Comparison of ENCODE assay signal across 21 cellular contexts in genomic region chr1:228226141-228226874, GRCh38. TPM values are rescaled to one million over a fixed set of nuclear protein-coding genes. Genes with fewer than 3 reads are reported as not detected.
A peak's percentile ranks its signal among the peaks of the same experiment; 100 is the strongest.
DNase-seq lines count a peak whose midpoint lies in the region; ATAC-seq, FAIRE-seq and TF ChIP-seq lines count a peak whose summit lies in the region.
"Had no signal": no experiment of that assay in that cellular context is flagged by ENCODE, and none has a peak within 500 bp of the region (broad histone marks: within the 10 kb centered on the region; RNA-seq: fewer than 3 reads in every experiment).

No MANE protein-coding gene starts in this region.

- H3K9me3 ChIP-seq in neuronal stem cell (replicated peaks in 1 of 2; ENCODE audit: control insufficient read depth in 2 of 2, insufficient read depth in 1 of 2, low read depth in 1 of 2, low read length in 2 of 2): peaks cover 0 to 3% of the 10 kb centered on the region in 2 donors
- H3K9me3 ChIP-seq in upper lobe of right lung: no peaks in the 10 kb centered on the region
- H3K9me3 ChIP-seq: SK-N-SH had no signal

- H3K4me1 ChIP-seq in neuronal stem cell (ENCODE audit: control insufficient read depth in 2 of 2, insufficient read depth in 1 of 2, low read depth in 1 of 2, low read length in 2 of 2) (no peaks in the 10 kb centered on the region), upper lobe of right lung (no peaks in the 10 kb centered on the region)

- peak; percentile 7 for ATAC-seq in upper lobe of right lung
- no peak for ATAC-seq in HG02884 (IDR thresholded peaks at IDR 0.05; ENCODE audit: unreplicated experiment)
- ATAC-seq: CD8-positive, alpha-beta T cell had no signal

- H3K36me3 ChIP-seq in bronchial epithelial cell (ENCODE audit: control insufficient read depth, insufficient read depth, low read length) (peaks cover 11% of the 10 kb centered on the region), neuronal stem cell (replicated peaks in 1 of 2; ENCODE audit: control insufficient read depth in 2 of 2, insufficient read depth in 2 of 2, low read length in 2 of 2) (peaks cover 0 to 23% of the 10 kb centered on the region in 2 donors), upper lobe of right lung (no peaks in the 10 kb centered on the region)

- no peak overlapping the region for H2BK15ac ChIP-seq in neuronal stem cell (ENCODE audit: low read length)

- H3K27me3 ChIP-seq in bronchial epithelial cell (ENCODE audit: control insufficient read depth, insufficient read depth, low read length): no peaks in the 10 kb centered on the region
- H3K27me3 ChIP-seq in neuronal stem cell (ENCODE audit: control insufficient read depth in 3 of 3, insufficient read depth in 3 of 3, low read depth in 1 of 3, low read length in 3 of 3): no peaks in the 10 kb centered on the region
- H3K27me3 ChIP-seq in upper lobe of right lung: no peaks in the 10 kb centered on the region

- WGBS in neuronal stem cell (ENCODE audit: extremely low coverage in 2 of 2, insufficient read length in 2 of 2, insufficient replicate concordance in 1 of 2), 2 donors: no CpG with 5 or more reads among the region's 7 CpGs

- no peak overlapping the region for H2AK5ac ChIP-seq in neuronal stem cell (ENCODE audit: low read depth, low read length)

- no peak overlapping the region for H4K8ac ChIP-seq in neuronal stem cell (ENCODE audit: low read depth, low read length)

- no peak overlapping the region for H2BK12ac ChIP-seq in neuronal stem cell (ENCODE audit: low read length)

- DNase-seq in activated CD8-positive, alpha-beta memory T cell treated with anti-CD3 and anti-CD28 coated beads for 24 hours: peak; percentile 38
- DNase-seq in activated CD8-positive, alpha-beta memory T cell treated with anti-CD3 and anti-CD28 coated beads, Interleukin-2, amount 50 U/mL, for 48 hours: no peak
- no peak for DNase-seq in bronchial epithelial cell (ENCODE audit: low read depth)
- no peak for DNase-seq in neuronal stem cell (ENCODE audit: low spot score)
- DNase-seq in upper lobe of right lung: no peak
- DNase-seq in NCI-H774 (lab: John Stamatoyannopoulos, UW): no peak
- DNase-seq in HEK293T (ENCODE audit: extremely low spot score): no peak
- DNase-seq: C1 segment of cervical spinal cord; CD8-positive, alpha-beta T cell; GDM1; MM.1S; NCI-H1048; NCI-H1417 treated with DMSO at 0.1 percent for 48 hours; NCI-H187; NK-92 treated with Interleukin-12 subunit alpha and Interleukin-12 subunit beta, amount 100 ng/mL, for 24 hours; SIG-M5; SK-N-SH had no signal

- no peak overlapping the region for H3K23ac ChIP-seq in neuronal stem cell (ENCODE audit: low read depth, low read length, poor library complexity)

- peak; percentile 47 for FAIRE-seq in bronchial epithelial cell (lab: Jason Lieb, UNC)
- FAIRE-seq: GM18507, H1 had no signal

- no peak overlapping the region for H3K4ac ChIP-seq in neuronal stem cell (ENCODE audit: low read length)

- H3K79me1 ChIP-seq in neuronal stem cell (ENCODE audit: low read depth, low read length): no peaks in the 10 kb centered on the region

- no peak overlapping the region for H3K18ac ChIP-seq in neuronal stem cell (ENCODE audit: low read length)

- POLR2A ChIA-PET in HEK293T (lab: Yijun Ruan, JAX): interaction anchor here (0.7 to 1.0 kb wide), 2 partner anchors 9 to 231 kb away, joined by 3 to 4 read pairs; a partner anchor contains a TSS

- H3K14ac ChIP-seq in neuronal stem cell (ENCODE audit: low read length): no peak overlapping the region

- no peak overlapping the region for H2BK120ac ChIP-seq in neuronal stem cell (ENCODE audit: low read depth, low read length)

- H4K91ac ChIP-seq in neuronal stem cell (ENCODE audit: low read depth, low read length, poor library complexity): no peak overlapping the region

- no peak overlapping the region for H3K4me2 ChIP-seq in neuronal stem cell (ENCODE audit: insufficient read depth, low read length, poor library complexity, severe bottlenecking)
- H3K4me2 ChIP-seq: SK-N-SH had no signal

- H2BK5ac ChIP-seq in neuronal stem cell (ENCODE audit: low read length): no peak overlapping the region

- no peak overlapping the region for H2AFZ ChIP-seq in neuronal stem cell (ENCODE audit: low read length)

- H3K9ac ChIP-seq in neuronal stem cell (ENCODE audit: low read depth, low read length, poor library complexity): peak overlapping the region; percentile 39
- H3K9ac ChIP-seq: SK-N-SH had no signal

- H3K27ac ChIP-seq in neuronal stem cell (replicated peaks; ENCODE audit: low read length) (no peak overlapping the region), upper lobe of right lung (no peak overlapping the region)
- H3K27ac ChIP-seq: 22Rv1 had no signal

- no peak for TF ChIP-seq CTCF in bronchial epithelial cell (IDR thresholded peaks at IDR 0.05; ENCODE audit: insufficient read depth, low read length, severe bottlenecking)
- TF ChIP-seq CTCF in upper lobe of right lung (IDR thresholded peaks at IDR 0.05): no peak

- H3K4me3 ChIP-seq in bronchial epithelial cell (ENCODE audit: low read depth, low read length) (no peak overlapping the region), neuronal stem cell (ENCODE audit: low read length in 2 of 2) (no peak overlapping the region), upper lobe of right lung (no peak overlapping the region)

- CTCF ChIA-PET in HEK293T (lab: Yijun Ruan, JAX): no interaction called here

- intact Hi-C loops in upper lobe of right lung (cut with DNase I): no loop called here

TF ChIP-seq in HEK293T, 16 proteins besides CTCF, POLR2A, EP300 and RAD21:
- TF ChIP-seq LEF1 (IDR thresholded peaks at IDR 0.05; ENCODE audit: borderline replicate concordance): no peak
- no peak for TF ChIP-seq FOXM1 (IDR thresholded peaks at IDR 0.05; ENCODE audit: borderline replicate concordance)
- TF ChIP-seq HDGF (IDR thresholded peaks at IDR 0.05; ENCODE audit: borderline replicate concordance): no peak
- TF ChIP-seq SP1 (IDR thresholded peaks at IDR 0.05): no peak
- no peak for TF ChIP-seq ARNT (IDR thresholded peaks at IDR 0.05)
- TF ChIP-seq, protein P1, sequence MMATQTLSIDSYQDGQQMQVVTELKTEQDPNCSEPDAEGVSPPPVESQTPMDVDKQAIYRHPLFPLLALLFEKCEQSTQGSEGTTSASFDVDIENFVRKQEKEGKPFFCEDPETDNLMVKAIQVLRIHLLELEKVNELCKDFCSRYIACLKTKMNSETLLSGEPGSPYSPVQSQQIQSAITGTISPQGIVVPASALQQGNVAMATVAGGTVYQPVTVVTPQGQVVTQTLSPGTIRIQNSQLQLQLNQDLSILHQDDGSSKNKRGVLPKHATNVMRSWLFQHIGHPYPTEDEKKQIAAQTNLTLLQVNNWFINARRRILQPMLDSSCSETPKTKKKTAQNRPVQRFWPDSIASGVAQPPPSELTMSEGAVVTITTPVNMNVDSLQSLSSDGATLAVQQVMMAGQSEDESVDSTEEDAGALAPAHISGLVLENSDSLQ (IDR thresholded peaks at IDR 0.05): no peak
- TF ChIP-seq TARDBP (IDR thresholded peaks at IDR 0.05): no peak
- no peak for TF ChIP-seq L3MBTL2 (conservative IDR thresholded peaks at IDR 0.05)
- TF ChIP-seq CTBP1 (IDR thresholded peaks at IDR 0.05; ENCODE audit: borderline replicate concordance): no peak
- TF ChIP-seq ZNF384 (IDR thresholded peaks at IDR 0.05): no peak
- no peak for TF ChIP-seq SUZ12 (IDR thresholded peaks at IDR 0.05)
- TF ChIP-seq NFRKB (IDR thresholded peaks at IDR 0.05): no peak
- no peak for TF ChIP-seq ELF4 (IDR thresholded peaks at IDR 0.05)
- TF ChIP-seq BHLHE40 (IDR thresholded peaks at IDR 0.05; ENCODE audit: borderline replicate concordance): no peak
- TF ChIP-seq FOXK2 (IDR thresholded peaks at IDR 0.05): no peak

RNA-seq across cellular contexts. Expression of gene OBSCN, which starts 18.5 kb away (rescaled TPM):
- total RNA-seq in bronchial epithelial cell: 6.3 and 7.6 TPM in 2 replicates
- 7.3 TPM for polyA plus RNA-seq in neuronal stem cell (2013, experiment 1 of 2)
- polyA plus RNA-seq in neuronal stem cell (2013, experiment 2 of 2): 7.9 TPM
- 39.4 TPM for total RNA-seq in upper lobe of right lung
